23 cellular contexts compared by ENCODE assay signal in genomic region chr15:42750306-42750705, GRCh38.
"Had no signal": no experiment of that assay in that cellular context is flagged by ENCODE, and none has a peak within 500 bp of the region (broad histone marks: within the 10 kb centered on the region; RNA-seq: fewer than 3 reads in every experiment).

No MANE protein-coding gene starts in this region.

- H3K27ac Mint-ChIP-seq: dendritic cell treated with granulocyte-macrophage colony-stimulating factor and Interleukin-4, amounts not matched to agents 40 ng/mL and 50 ng/mL, for 4 days; effector memory CD8-positive, alpha-beta T cell; endodermal cell; memory B cell had no signal

- H3K4me3 Mint-ChIP-seq: dendritic cell treated with granulocyte-macrophage colony-stimulating factor and Interleukin-4, amounts not matched to agents 40 ng/mL and 50 ng/mL, for 4 days; effector memory CD8-positive, alpha-beta T cell; endodermal cell; memory B cell had no signal

- DNase-seq: colonic mucosa; cortex of kidney; effector CD8-positive, alpha-beta T cell; effector memory CD8-positive, alpha-beta T cell; endodermal cell; erythroblast; esophagus squamous epithelium; foreskin fibroblast; foreskin melanocyte; gastrocnemius medialis; glutamatergic neuron; head of caudate nucleus; heart right ventricle; hippocampal formation; left lung; left ventricle myocardium superior; lower lobe of right lung; mesendoderm; midbrain had no signal

- H3K27me3 Mint-ChIP-seq: dendritic cell treated with granulocyte-macrophage colony-stimulating factor and Interleukin-4, amounts not matched to agents 40 ng/mL and 50 ng/mL, for 4 days; effector memory CD8-positive, alpha-beta T cell; memory B cell had no signal

- H3K27ac ChIP-seq: colonic mucosa, epithelial cell of prostate, esophagus squamous epithelium, gastrocnemius medialis, heart right ventricle, left lung, lower lobe of right lung had no signal

- H3K4me1 Mint-ChIP-seq: endodermal cell, memory B cell had no signal

- H3K4me1 ChIP-seq: colonic mucosa, esophagus squamous epithelium, heart right ventricle, left lung, lower lobe of right lung had no signal

- ATAC-seq: effector memory CD8-positive, alpha-beta T cell; esophagus mucosa; gastrocnemius medialis; heart right ventricle; left lung; left ventricle myocardium superior; lower lobe of right lung had no signal

- H3K9me3 Mint-ChIP-seq: endodermal cell had no signal

- H3K4me3 ChIP-seq: colonic mucosa, esophagus squamous epithelium, gastrocnemius medialis, heart right ventricle, left lung, lower lobe of right lung had no signal

- H3K27me3 ChIP-seq: colonic mucosa, esophagus squamous epithelium, gastrocnemius medialis, heart right ventricle, left lung had no signal

- H3K36me3 ChIP-seq: colonic mucosa had no signal

- H3K9me3 ChIP-seq: colonic mucosa, gastrocnemius medialis, lower lobe of right lung had no signal
